Comparison of ENCODE assay signal across 9 cellular contexts in the genomic region with DNA sequence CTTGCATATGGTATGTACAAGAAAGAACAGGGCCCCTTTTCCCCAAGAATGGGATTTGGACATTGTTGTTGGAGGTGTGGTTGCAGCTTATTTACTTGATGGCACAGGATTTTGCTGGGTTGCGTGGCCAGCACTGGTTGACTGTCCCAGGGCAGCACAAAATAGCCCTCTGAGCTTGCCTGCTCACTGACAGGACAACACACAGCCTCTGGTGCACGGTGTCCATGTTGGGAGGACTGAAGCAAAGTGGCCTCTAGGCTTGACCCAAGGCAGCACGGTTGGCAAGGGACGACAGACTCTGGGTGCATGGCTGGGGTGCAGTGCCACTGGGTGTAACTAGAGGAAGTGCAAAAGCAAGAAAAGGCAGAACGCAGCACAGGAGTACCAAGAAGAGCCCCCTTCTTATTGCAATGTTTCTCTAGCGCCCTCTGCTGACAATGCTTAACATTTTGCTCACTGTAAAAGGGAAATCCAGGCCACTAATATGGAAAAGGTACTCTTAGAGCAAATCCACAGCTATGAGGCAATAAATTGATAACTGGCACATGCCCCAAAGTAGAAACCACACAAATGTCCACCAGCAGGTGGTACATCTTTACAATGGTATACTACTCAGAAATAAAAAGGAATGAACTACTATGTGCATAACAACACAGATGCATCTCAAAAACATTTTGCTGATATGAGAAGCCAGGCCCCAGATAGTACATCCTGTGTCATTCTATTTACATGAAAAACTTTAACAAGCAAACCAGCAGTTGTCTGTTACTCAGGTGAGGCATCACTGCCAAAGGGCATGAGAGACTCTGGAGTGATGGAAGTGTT. TPM values are rescaled to one million over a fixed set of nuclear protein-coding genes. Genes with fewer than 3 reads are reported as not detected.
DNase-seq lines count a peak whose midpoint lies in the region; ATAC-seq, FAIRE-seq and TF ChIP-seq lines count a peak whose summit lies in the region.
"Had no signal": no experiment of that assay in that cellular context is flagged by ENCODE, and none has a peak within 500 bp of the region (broad histone marks: within the 10 kb centered on the region; RNA-seq: fewer than 3 reads in every experiment).

No MANE protein-coding gene starts in this region.

- no peak for TF ChIP-seq POLR2A in spleen (IDR thresholded peaks at IDR 0.05)

- no peaks in the 10 kb centered on the region for H3K27me3 ChIP-seq in effector memory CD4-positive, alpha-beta T cell (replicated peaks; ENCODE audit: control insufficient read depth, insufficient read depth, low read length, poor library complexity, severe bottlenecking)
- peaks cover 0 to 44% (median 18%) of the 10 kb centered on the region in 7 donors for H3K27me3 ChIP-seq in spleen (replicated peaks in 1 of 7)

- 34 to 46% (median 37%) methylated on average over 6 of the region's 6 CpGs for WGBS in spleen, 5 donors

- H3K36me3 ChIP-seq in effector memory CD4-positive, alpha-beta T cell (ENCODE audit: control insufficient read depth, insufficient read depth, low read length): no peaks in the 10 kb centered on the region
- H3K36me3 ChIP-seq in spleen: no peaks in the 10 kb centered on the region

- no peak overlapping the region for H3K4me3 ChIP-seq in effector memory CD4-positive, alpha-beta T cell (ENCODE audit: insufficient read depth, low read depth, low read length, poor library complexity, severe bottlenecking)
- no peak overlapping the region for H3K4me3 ChIP-seq in spleen

- intact Hi-C loops in left colon (cut with DNase I, micrococcal nuclease): no loop called here
- intact Hi-C loops in spleen (cut with DNase I; ENCODE audit: low total_unique reads): no loop called here

- H3K27ac ChIP-seq in effector memory CD4-positive, alpha-beta T cell (ENCODE audit: insufficient read depth, low read length, poor library complexity, severe bottlenecking): no peak overlapping the region
- no peak overlapping the region for H3K27ac ChIP-seq in spleen

- H3K9me3 ChIP-seq in effector memory CD4-positive, alpha-beta T cell (ENCODE audit: control insufficient read depth, low read length): no peaks in the 10 kb centered on the region
- H3K9me3 ChIP-seq in spleen: peaks cover 0 to 15% (median 0%) of the 10 kb centered on the region in 8 donors

- H3K4me1 ChIP-seq in effector memory CD4-positive, alpha-beta T cell (ENCODE audit: control insufficient read depth, insufficient read depth, low read length, poor library complexity, severe bottlenecking): no peaks in the 10 kb centered on the region
- no peaks in the 10 kb centered on the region for H3K4me1 ChIP-seq in spleen

- peak in 5 of 11 experiments; percentile 37 to 49 (median 45) for TF ChIP-seq CTCF in spleen (IDR thresholded peaks at IDR 0.05 in 8 of 11, conservative IDR thresholded peaks at IDR 0.05 in 3 of 11)

- ATAC-seq in left colon: peak; percentile 22
- ATAC-seq: T-helper 17 cell had no signal

- no peak for FAIRE-seq in frontal cortex (lab: Jason Lieb, UNC)

- peak; percentile 77 for DNase-seq in DMS53 (lab: John Stamatoyannopoulos, UW)
- peak; percentile 25 for DNase-seq in HPDE6-E6E7 (ENCODE audit: extremely low spot score)
- peak; percentile 81 for DNase-seq in NCI-H748 (lab: John Stamatoyannopoulos, UW; ENCODE audit: unreplicated experiment)
- DNase-seq in amniotic epithelial cell (ENCODE audit: low read depth): peak; percentile 58
- peak in 1 of 2 donors; percentile 25 for DNase-seq in left colon
- DNase-seq in effector memory CD4-positive, alpha-beta T cell: no peak
- no peak for DNase-seq in spleen
- DNase-seq in frontal cortex (ENCODE audit: low spot score in 2 of 2): no peak

RNA-seq across cellular contexts. Expression of gene BARX1, which starts 47.4 kb away (rescaled TPM):
- total RNA-seq in left colon (under 1 TPM in 1 of 2 donors, not detected in 1; 0.18 TPM), spleen (not detected), frontal cortex (not detected)
- polyA plus RNA-seq in spleen: under 1 TPM in 2 of 3 donors, not detected in 1; 0.07 to 0.21 TPM
- total RNA-seq: T-helper 17 cell had no signal

Comparison
In these comparisons a context has a peak if more than half of its experiments do, and no peak if none do; other contexts are left out.
1. DNase-seq: peak in DMS53 (single experiment), HPDE6-E6E7 (single experiment), NCI-H748 (single experiment) and amniotic epithelial cell (single experiment); none in effector memory CD4-positive, alpha-beta T cell (0 of 3), spleen (single experiment) and frontal cortex (0 of 2).